In genomic region chr12:10722905-10723866, GRCh38 we compare ENCODE assay signal across 8 cellular contexts. TPM values are rescaled to one million over a fixed set of nuclear protein-coding genes. Genes with fewer than 3 reads are reported as not detected.
DNase-seq lines count a peak whose midpoint lies in the region; ATAC-seq and TF ChIP-seq lines count a peak whose summit lies in the region.

Gene YBX3 (minus strand): TSS chr12:10723323. CDS start chr12:10723111, 212 bp downstream.

- H2AFZ ChIP-seq in HCT116 (ENCODE audit: low read depth, low read length, poor library complexity, severe bottlenecking) = peak within 1 kb of the TSS; percentile 70

- H3K27ac ChIP-seq in HCT116 (ENCODE audit: low read depth, low read length) = peak within 1 kb of the TSS; percentile 96

- H3K9me2 ChIP-seq in HCT116 (ENCODE audit: insufficient read depth) = no peaks in the 10 kb centered on the region

- peaks cover 61% of the 10 kb centered on the region for H3K79me2 ChIP-seq in HCT116 (ENCODE audit: insufficient read depth, low read length)

- H3K27me3 ChIP-seq in HCT116 (ENCODE audit: insufficient read depth, low read length) = no peaks in the 10 kb centered on the region

- intact Hi-C loops in HCT116 (cut with micrococcal nuclease) = loop anchor here (1.0 kb wide), 1 partner anchor 27 kb away; no protein-coding TSS in a partner anchor
- intact Hi-C loops in left colon (cut with DNase I, micrococcal nuclease) = loop anchor here in 1 of 2 donors (10.0 kb wide), 1 partner anchor 108 kb away; the partner anchor contains the start of gene MAGOHB

- no peak for TF ChIP-seq RAD21 in HCT116 (IDR thresholded peaks at IDR 0.05; ENCODE audit: low read depth)

- H3K4me3 ChIP-seq in GM12875 (ENCODE audit: low read depth, low read length) (peak within 1 kb of the TSS; percentile 74), HCT116 (replicated peaks in 1 of 2; ENCODE audit: low read depth in 1 of 2, low read length in 2 of 2) (peak within 1 kb of the TSS; percentile 90 to 93)

- TF ChIP-seq CTCF in GM12875 (IDR thresholded peaks at IDR 0.05; ENCODE audit: borderline replicate concordance, insufficient read depth, low read depth, low read length) (no peak), HCT116 (IDR thresholded peaks at IDR 0.05 in 2 of 3, conservative IDR thresholded peaks at IDR 0.05 in 1 of 3; ENCODE audit: borderline replicate concordance in 1 of 3, insufficient read depth in 1 of 3, low read depth in 2 of 3, low read length in 2 of 3) (no peak)

- peak within 1 kb of the TSS; percentile 97 for H3K9ac ChIP-seq in HCT116 (ENCODE audit: low read length)

- peaks cover 31% of the 10 kb centered on the region; the same call in 1 of the 2 replicates for H4K20me1 ChIP-seq in HCT116 (ENCODE audit: insufficient read depth)

- DNase-seq in HCT116 (ENCODE audit: low read depth, low spot score) (peak; percentile 66), MV-4-11 (lab: John Stamatoyannopoulos, UW) (peak; percentile 66), dedifferentiated amniotic fluid mesenchymal stem cell (ENCODE audit: extremely low spot score) (peak; percentile 77), left colon (peak; percentile 89), COR-L47 (lab: John Stamatoyannopoulos, UW) (no peak)
- peak; percentile 13 for DNase-seq in activated CD4-positive, alpha-beta T cell treated with anti-CD3 and anti-CD28 coated beads for 1 hour
- peak; percentile 53 for DNase-seq in stimulated activated CD4-positive, alpha-beta T cell treated with anti-CD3 and anti-CD28 coated beads, Interleukin-1b, Interleukin-23, amount 100 ng/mL, for 48 hours

- H3K4me2 ChIP-seq in HCT116 (ENCODE audit: low read length) = peak within 1 kb of the TSS; percentile 77

- BruUV-seq in HCT116 (replicated peaks; lab: Mats Ljungman, UMichigan) = TSS peak; percentile 76

- TF ChIP-seq POLR2A in HCT116 (IDR thresholded peaks at IDR 0.05; ENCODE audit: borderline replicate concordance, extremely low read depth, insufficient read depth, insufficient read length) = peak; percentile 61

- POLR2A ChIA-PET in HCT116 (lab: Charles Lee) = interaction anchor here (1.5 kb wide), 1 partner anchor 11 kb away, joined by 4 read pairs; no protein-coding TSS in a partner anchor

- CTCF ChIA-PET in HCT116 (lab: Charles Lee) = interaction anchor here (1.5 kb wide), 1 partner anchor 27 kb away, joined by 5 read pairs; no protein-coding TSS in a partner anchor

- H3K4me1 ChIP-seq in HCT116 (ENCODE audit: control insufficient read depth in 1 of 2, insufficient read depth in 2 of 2, low read length in 2 of 2) = peaks cover 32 to 49% of the 10 kb centered on the region in 2 experiments

- ATAC-seq in HCT116 (peak; percentile 78), left colon (peak; percentile 80)

- RAD21 ChIA-PET in HCT116 (lab: Charles Lee; ENCODE audit: low non-redundant PET in 1 of 2, low total read pairs in 2 of 2, uncharacterized antibody in 2 of 2, unreplicated experiment in 2 of 2) = no interaction called here

- peaks cover 0 to 10% of the 10 kb centered on the region in 2 experiments; a peak in 2 of 4 replicates for H3K36me3 ChIP-seq in HCT116 (ENCODE audit: control insufficient read depth in 1 of 2, insufficient read depth in 2 of 2, low read length in 2 of 2)

- no peaks in the 10 kb centered on the region for H3K9me3 ChIP-seq in HCT116 (ENCODE audit: control insufficient read depth in 1 of 2, insufficient read depth in 1 of 2, low read depth in 1 of 2, low read length in 2 of 2)

TF ChIP-seq in HCT116, 20 proteins besides CTCF, POLR2A, EP300 and RAD21:
- TF ChIP-seq ZFX (IDR thresholded peaks at IDR 0.05) (peak; percentile 69), REST (IDR thresholded peaks at IDR 0.05; ENCODE audit: low read depth) (no peak), SIN3A (IDR thresholded peaks at IDR 0.05; ENCODE audit: low read depth) (peak; percentile 45; the same call in 1 of the 2 replicates), TCF7L2 (IDR thresholded peaks at IDR 0.05; ENCODE audit: borderline replicate concordance, extremely low read depth, insufficient read depth, insufficient read length) (no peak), YY1 (IDR thresholded peaks at IDR 0.05; ENCODE audit: extremely low read depth, insufficient replicate concordance, low read depth, low read length) (peak; percentile 84), SP1 (IDR thresholded peaks at IDR 0.05; ENCODE audit: low read depth) (peak; percentile 11; the same call in 1 of the 2 replicates), JUND (IDR thresholded peaks at IDR 0.05) (0 out of 2 replicates have a peak, but pooled peaks have one; percentile 6), POLR2AphosphoS5 (IDR thresholded peaks at IDR 0.05; ENCODE audit: low read depth, low read length) (peak; percentile 92)
- TF ChIP-seq, protein P1, sequence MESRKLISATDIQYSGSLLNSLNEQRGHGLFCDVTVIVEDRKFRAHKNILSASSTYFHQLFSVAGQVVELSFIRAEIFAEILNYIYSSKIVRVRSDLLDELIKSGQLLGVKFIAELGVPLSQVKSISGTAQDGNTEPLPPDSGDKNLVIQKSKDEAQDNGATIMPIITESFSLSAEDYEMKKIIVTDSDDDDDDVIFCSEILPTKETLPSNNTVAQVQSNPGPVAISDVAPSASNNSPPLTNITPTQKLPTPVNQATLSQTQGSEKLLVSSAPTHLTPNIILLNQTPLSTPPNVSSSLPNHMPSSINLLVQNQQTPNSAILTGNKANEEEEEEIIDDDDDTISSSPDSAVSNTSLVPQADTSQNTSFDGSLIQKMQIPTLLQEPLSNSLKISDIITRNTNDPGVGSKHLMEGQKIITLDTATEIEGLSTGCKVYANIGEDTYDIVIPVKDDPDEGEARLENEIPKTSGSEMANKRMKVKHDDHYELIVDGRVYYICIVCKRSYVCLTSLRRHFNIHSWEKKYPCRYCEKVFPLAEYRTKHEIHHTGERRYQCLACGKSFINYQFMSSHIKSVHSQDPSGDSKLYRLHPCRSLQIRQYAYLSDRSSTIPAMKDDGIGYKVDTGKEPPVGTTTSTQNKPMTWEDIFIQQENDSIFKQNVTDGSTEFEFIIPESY (IDR thresholded peaks at IDR 0.05; ENCODE audit: extremely low read depth, insufficient replicate concordance, low read length) = no peak
- TF ChIP-seq, protein P2, sequence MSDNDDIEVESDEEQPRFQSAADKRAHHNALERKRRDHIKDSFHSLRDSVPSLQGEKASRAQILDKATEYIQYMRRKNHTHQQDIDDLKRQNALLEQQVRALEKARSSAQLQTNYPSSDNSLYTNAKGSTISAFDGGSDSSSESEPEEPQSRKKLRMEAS (IDR thresholded peaks at IDR 0.05) = peak; percentile 61; the same call in 1 of the 2 replicates

RNA-seq across cellular contexts. Expression of gene YBX3, which starts in this region (rescaled TPM):
- total RNA-seq in HCT116 (2021; ENCODE audit: unreplicated experiment) (419 TPM), left colon (100 to 1,000 TPM; 140 to 146 TPM)
- 472 and 487 TPM in 2 replicates for polyA plus RNA-seq in HCT116 (2012)
